8 cellular contexts compared by ENCODE assay signal in genomic region chr15:99123706-99124451, GRCh38. TPM values are rescaled to one million over a fixed set of nuclear protein-coding genes. Genes with fewer than 3 reads are reported as not detected.
DNase-seq lines count a peak whose midpoint lies in the region; ATAC-seq and TF ChIP-seq lines count a peak whose summit lies in the region.

No MANE protein-coding gene starts in this region.

- H3K36me3 ChIP-seq in HCT116 (ENCODE audit: control insufficient read depth in 1 of 2, insufficient read depth in 2 of 2, low read length in 2 of 2) (no peaks in the 10 kb centered on the region), NT2/D1 (ENCODE audit: insufficient read depth, insufficient read length, low read length) (peaks cover 46% of the 10 kb centered on the region), colonic mucosa (no peaks in the 10 kb centered on the region)

- POLR2A ChIA-PET in HCT116 (lab: Charles Lee) = interaction anchor here (1.7 kb wide), 1 partner anchor 23 kb away, joined by 4 read pairs; no protein-coding TSS in a partner anchor

- H3K9me2 ChIP-seq in HCT116 (ENCODE audit: insufficient read depth) = no peaks in the 10 kb centered on the region

- peak; percentile 91 for ATAC-seq in HCT116
- ATAC-seq in left lobe of liver = peak; percentile 70
- ATAC-seq in HG02981 (IDR thresholded peaks at IDR 0.05; ENCODE audit: unreplicated experiment) = no peak
- ATAC-seq in GM19035 (IDR thresholded peaks at IDR 0.05; ENCODE audit: unreplicated experiment) = no peak
- no peak for ATAC-seq in GM21529 (IDR thresholded peaks at IDR 0.05; ENCODE audit: unreplicated experiment)

- no TSS peak for BruUV-seq in HCT116 (replicated peaks; lab: Mats Ljungman, UMichigan)

- RAD21 ChIA-PET in HCT116 (lab: Charles Lee; ENCODE audit: low non-redundant PET in 1 of 2, low total read pairs in 2 of 2, uncharacterized antibody in 2 of 2, unreplicated experiment in 2 of 2) = no interaction called here

- no peaks in the 10 kb centered on the region for H3K27me3 ChIP-seq in HCT116 (ENCODE audit: insufficient read depth, low read length)
- no peaks in the 10 kb centered on the region for H3K27me3 ChIP-seq in NT2/D1 (ENCODE audit: insufficient read depth, insufficient read length)
- no peaks in the 10 kb centered on the region for H3K27me3 ChIP-seq in colonic mucosa

- no peaks in the 10 kb centered on the region for H4K20me1 ChIP-seq in HCT116 (ENCODE audit: insufficient read depth)

- H3K9ac ChIP-seq in HCT116 (ENCODE audit: low read length) = peak overlapping the region; percentile 58
- no peak overlapping the region for H3K9ac ChIP-seq in NT2/D1 (ENCODE audit: insufficient read length, low read depth)
- H3K9ac ChIP-seq in colonic mucosa (ENCODE audit: low read depth in 2 of 2, low read length in 2 of 2) = peak overlapping the region in 1 of 2 donors; percentile 9

- H3K79me2 ChIP-seq in HCT116 (ENCODE audit: insufficient read depth, low read length) = no peaks in the 10 kb centered on the region

- H3K9me3 ChIP-seq in HCT116 (ENCODE audit: control insufficient read depth in 1 of 2, insufficient read depth in 1 of 2, low read depth in 1 of 2, low read length in 2 of 2) (no peaks in the 10 kb centered on the region), NT2/D1 (ENCODE audit: insufficient read depth, low read length) (no peaks in the 10 kb centered on the region), colonic mucosa (no peaks in the 10 kb centered on the region)

- peak overlapping the region; percentile 69 for H2AFZ ChIP-seq in HCT116 (ENCODE audit: low read depth, low read length, poor library complexity, severe bottlenecking)

- peaks cover 31 to 39% of the 10 kb centered on the region in 2 experiments for H3K4me1 ChIP-seq in HCT116 (ENCODE audit: control insufficient read depth in 1 of 2, insufficient read depth in 2 of 2, low read length in 2 of 2)
- peaks cover 19% of the 10 kb centered on the region for H3K4me1 ChIP-seq in NT2/D1 (ENCODE audit: insufficient read depth, insufficient read length)
- no peaks in the 10 kb centered on the region for H3K4me1 ChIP-seq in colonic mucosa

- peak overlapping the region; percentile 87 for H3K4me2 ChIP-seq in HCT116 (ENCODE audit: low read length)

- intact Hi-C loops in HCT116 (cut with micrococcal nuclease) = loop anchor here (1.0 to 5.0 kb wide), 3 partner anchors 60 to 127 kb away; partner anchors contain the start of gene LRRC28
- intact Hi-C loops in colonic mucosa (cut with DNase I) = no loop called here

- TF ChIP-seq CTCF in HCT116 (IDR thresholded peaks at IDR 0.05 in 2 of 3, conservative IDR thresholded peaks at IDR 0.05 in 1 of 3; ENCODE audit: borderline replicate concordance in 1 of 3, insufficient read depth in 1 of 3, low read depth in 2 of 3, low read length in 2 of 3) (no peak), colonic mucosa (IDR thresholded peaks at IDR 0.05) (no peak)

- no peak; the same call in 1 of the 2 replicates for TF ChIP-seq RAD21 in HCT116 (IDR thresholded peaks at IDR 0.05; ENCODE audit: low read depth)

- H3K4me3 ChIP-seq in HCT116 (replicated peaks in 1 of 2; ENCODE audit: low read depth in 1 of 2, low read length in 2 of 2) (peak overlapping the region; percentile 27 to 51), NT2/D1 (ENCODE audit: insufficient read length, low read depth) (no peak overlapping the region), colonic mucosa (no peak overlapping the region)

- CTCF ChIA-PET in HCT116 (lab: Charles Lee) = interaction anchor here (0.8 to 1.5 kb wide), 4 partner anchors 16 to 26 kb away, joined by 3 to 6 read pairs (median 4); partner anchors contain the start of gene SYNM

- H3K27ac ChIP-seq in HCT116 (ENCODE audit: low read depth, low read length) (peak overlapping the region; percentile 99), colonic mucosa (peak overlapping the region; percentile 26), substantia nigra (ENCODE audit: low read depth, low read length, poor library complexity, severe bottlenecking) (peak overlapping the region; percentile 93)

- peak; percentile 86 for DNase-seq in HCT116 (ENCODE audit: low read depth, low spot score)
- peak; percentile 70 for DNase-seq in NT2/D1 (ENCODE audit: low read depth, low spot score)
- peak; percentile 69 for DNase-seq in colonic mucosa
- DNase-seq in left lobe of liver (ENCODE audit: low spot score) = peak; percentile 58
- DNase-seq in substantia nigra (lab: John Stamatoyannopoulos, UW) = peak; percentile 39 to 97 (median 81)

- no peak for TF ChIP-seq POLR2A in HCT116 (IDR thresholded peaks at IDR 0.05; ENCODE audit: borderline replicate concordance, extremely low read depth, insufficient read depth, insufficient read length)

TF ChIP-seq in HCT116, 20 proteins besides CTCF, POLR2A, EP300 and RAD21 (continues in another document):
- TF ChIP-seq CEBPB (IDR thresholded peaks at IDR 0.05; ENCODE audit: low read depth) = 0 out of 2 replicates have a peak, but pooled peaks have one; percentile 43
- TF ChIP-seq SRF (IDR thresholded peaks at IDR 0.05; ENCODE audit: low read depth) = no peak
- no peak for TF ChIP-seq YY1 (IDR thresholded peaks at IDR 0.05; ENCODE audit: extremely low read depth, insufficient replicate concordance, low read depth, low read length)
- TF ChIP-seq EZH2 (IDR thresholded peaks at IDR 0.05) = no peak
- no peak for TF ChIP-seq EZH2phosphoT487 (IDR thresholded peaks at IDR 0.05; ENCODE audit: borderline replicate concordance)
- peak; percentile 65 for TF ChIP-seq TCF7L2 (IDR thresholded peaks at IDR 0.05; ENCODE audit: borderline replicate concordance, extremely low read depth, insufficient read depth, insufficient read length)
- peak; percentile 88 for TF ChIP-seq JUND (IDR thresholded peaks at IDR 0.05)
- peak; percentile 39; the same call in 1 of the 2 replicates for TF ChIP-seq POLR2AphosphoS5 (IDR thresholded peaks at IDR 0.05; ENCODE audit: low read depth, low read length)
- TF ChIP-seq ZFX (IDR thresholded peaks at IDR 0.05) = no peak
- TF ChIP-seq ELF1 (IDR thresholded peaks at IDR 0.05; ENCODE audit: borderline replicate concordance, low read depth) = no peak
- TF ChIP-seq, protein P1, sequence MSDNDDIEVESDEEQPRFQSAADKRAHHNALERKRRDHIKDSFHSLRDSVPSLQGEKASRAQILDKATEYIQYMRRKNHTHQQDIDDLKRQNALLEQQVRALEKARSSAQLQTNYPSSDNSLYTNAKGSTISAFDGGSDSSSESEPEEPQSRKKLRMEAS (IDR thresholded peaks at IDR 0.05) = peak; percentile 62; the same call in 1 of the 2 replicates
- no peak for TF ChIP-seq EGR1 (IDR thresholded peaks at IDR 0.05; ENCODE audit: low read depth)
- no peak for TF ChIP-seq REST (IDR thresholded peaks at IDR 0.05; ENCODE audit: low read depth)
- TF ChIP-seq ZNF274 (IDR thresholded peaks at IDR 0.05; ENCODE audit: low read depth, low read length) = no peak
- TF ChIP-seq SIN3A (IDR thresholded peaks at IDR 0.05; ENCODE audit: low read depth) = peak; percentile 35; the same call in 1 of the 2 replicates
- TF ChIP-seq CBX3 (IDR thresholded peaks at IDR 0.05; ENCODE audit: low read depth) = 0 out of 2 replicates have a peak, but pooled peaks have one; percentile 54
- TF ChIP-seq, protein P2, sequence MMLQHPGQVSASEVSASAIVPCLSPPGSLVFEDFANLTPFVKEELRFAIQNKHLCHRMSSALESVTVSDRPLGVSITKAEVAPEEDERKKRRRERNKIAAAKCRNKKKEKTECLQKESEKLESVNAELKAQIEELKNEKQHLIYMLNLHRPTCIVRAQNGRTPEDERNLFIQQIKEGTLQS (IDR thresholded peaks at IDR 0.05) = no peak
- no peak for TF ChIP-seq ZBTB33 (IDR thresholded peaks at IDR 0.05; ENCODE audit: extremely low read depth, insufficient replicate concordance, low read length)
- peak; percentile 94 for TF ChIP-seq FOSL1 (IDR thresholded peaks at IDR 0.05; ENCODE audit: low read depth)

RNA-seq across cellular contexts. Expression of gene SYNM, which starts 19.0 kb away (rescaled TPM):
- total RNA-seq in HCT116 (2021; ENCODE audit: unreplicated experiment) (3.3 TPM), colonic mucosa (100 to 1,000 TPM in 1 of 2 donors, 1 to 10 TPM in 1; 3.3 to 108 TPM), left lobe of liver (3.8 TPM)
- 2.4 and 2.9 TPM in 2 replicates for polyA plus RNA-seq in HCT116 (2012)

Comparison
In these comparisons a context has a peak if more than half of its experiments do, and no peak if none do; other contexts are left out.
1. ATAC-seq: peak in HCT116 (single experiment) and left lobe of liver (single experiment); none in HG02981 (single experiment), GM19035 (single experiment) and GM21529 (single experiment).
2. H3K27ac ChIP-seq: peak in every context shown above with its lines; median percentile 99 in HCT116; 93 in substantia nigra; 26 in colonic mucosa.
3. H3K4me3 ChIP-seq: peak in HCT116 (2 of 2); none in NT2/D1 (single experiment) and colonic mucosa (single experiment).
4. Peak in every context shown above with its lines, with median percentiles within 50 percentile points of each other: DNase-seq.